ENCODE assay signal across 8 cellular contexts in the genomic region with DNA sequence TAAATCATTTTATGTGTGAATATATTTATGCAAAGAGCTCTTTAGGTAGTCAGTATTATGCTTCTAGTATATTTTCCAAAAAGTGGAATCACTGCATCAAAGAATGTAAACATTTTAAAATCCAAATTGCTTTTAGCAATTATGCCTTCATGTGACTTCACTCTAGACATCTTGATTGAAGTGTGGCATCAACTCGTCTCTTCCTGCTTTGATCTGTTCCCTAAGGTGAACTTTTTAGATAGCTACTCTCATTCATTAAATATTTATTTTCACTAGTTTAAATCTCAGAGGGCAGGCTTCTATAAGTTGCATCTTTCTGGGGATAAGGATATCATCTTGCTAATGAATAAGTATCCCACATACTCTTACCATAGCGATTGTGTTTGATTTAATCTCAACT. TPM values are rescaled to one million over a fixed set of nuclear protein-coding genes. Genes with fewer than 3 reads are reported as not detected.
"Had no signal": no experiment of that assay in that cellular context is flagged by ENCODE, and none has a peak within 500 bp of the region (broad histone marks: within the 10 kb centered on the region; RNA-seq: fewer than 3 reads in every experiment).

No MANE protein-coding gene starts in this region.

- H3K9ac ChIP-seq: GM23248 had no signal

- H3K36me3 ChIP-seq: HAP-1 had no signal

- H3K4me3 ChIP-seq: GM23248, GM23338, HAP-1 had no signal

- H3K4me2 ChIP-seq: GM23338 had no signal

- H3K9me3 ChIP-seq: HAP-1 had no signal

- H3K27ac ChIP-seq: GM23248 had no signal

- H2AFZ ChIP-seq: GM23248, GM23338 had no signal

- DNase-seq: GM23248, GOT3, H7, H9, HCEC 1CT, HFFc6 had no signal

RNA-seq across cellular contexts. Expression of a gene that starts 39.2 kb away (rescaled TPM):
- total RNA-seq: GM23248 had no signal
- polyA plus RNA-seq: GM23248 had no signal
